In genomic region chr1:150515328-150516049, GRCh38 we compare ENCODE assay signal across 9 cellular contexts. TPM values are rescaled to one million over a fixed set of nuclear protein-coding genes. Genes with fewer than 3 reads are reported as not detected.
DNase-seq lines count a peak whose midpoint lies in the region; ATAC-seq, FAIRE-seq and TF ChIP-seq lines count a peak whose summit lies in the region.
"Had no signal": no experiment of that assay in that cellular context is flagged by ENCODE, and none has a peak within 500 bp of the region (broad histone marks: within the 10 kb centered on the region; RNA-seq: fewer than 3 reads in every experiment).

Gene FALEC, plus strand, starts transcription at chr1:150515752.

- H3K4me3 ChIP-seq in BE2C (ENCODE audit: low read depth, low read length): peak within 1 kb of the TSS; percentile 81
- peak within 1 kb of the TSS; percentile 49 for H3K4me3 ChIP-seq in colonic mucosa

- no peaks in the 10 kb centered on the region for H3K9me3 ChIP-seq in BE2C
- H3K9me3 ChIP-seq in colonic mucosa: no peaks in the 10 kb centered on the region

- H3K36me3 ChIP-seq in BE2C (no peaks in the 10 kb centered on the region), colonic mucosa (no peaks in the 10 kb centered on the region)

- TF ChIP-seq CTCF in BE2C (IDR thresholded peaks at IDR 0.05; ENCODE audit: low read depth, low read length) (no peak), colonic mucosa (IDR thresholded peaks at IDR 0.05) (no peak)

- intact Hi-C loops in colonic mucosa (cut with DNase I): no loop called here

- H3K9ac ChIP-seq in colonic mucosa (ENCODE audit: low read depth in 2 of 2, low read length in 2 of 2): peak within 1 kb of the TSS; percentile 86

- peak; percentile 79 for FAIRE-seq in GM19239 (lab: Jason Lieb, UNC)
- FAIRE-seq: endometrium had no signal

- H3K27me3 ChIP-seq in BE2C (no peaks in the 10 kb centered on the region), colonic mucosa (no peaks in the 10 kb centered on the region)

- peak; percentile 98 for DNase-seq in BE2C
- DNase-seq in GM19239 (ENCODE audit: insufficient read length, low spot score): peak; percentile 96
- peak; percentile 90 to 94 for DNase-seq in NCI-H524 (lab: John Stamatoyannopoulos, UW)
- peak; percentile 85 to 89 for DNase-seq in activated CD4-positive, alpha-beta T cell treated with anti-CD3 and anti-CD28 coated beads for 4 hours
- DNase-seq in colonic mucosa: peak; percentile 97
- peak; percentile 98 for DNase-seq in left kidney (ENCODE audit: low read depth, low spot score)
- peak; percentile 91 for DNase-seq in stimulated activated CD4-positive, alpha-beta T cell treated with anti-CD3 and anti-CD28 coated beads, Interleukin-1b, Interleukin-23, amount 100 ng/mL, for 48 hours

- H3K27ac ChIP-seq in colonic mucosa: peak within 1 kb of the TSS; percentile 75

- H3K4me1 ChIP-seq in BE2C: peaks cover 3% of the 10 kb centered on the region; the same call in 1 of the 2 replicates
- peaks cover 18% of the 10 kb centered on the region for H3K4me1 ChIP-seq in colonic mucosa

- peak; percentile 97 for ATAC-seq in HG03442 (IDR thresholded peaks at IDR 0.05; ENCODE audit: unreplicated experiment)

RNA-seq across cellular contexts. Expression of gene FALEC, which starts in this region (rescaled TPM):
- not detected for polyA plus RNA-seq in BE2C (2012; ENCODE audit: insufficient read depth, insufficient read length, low read depth)
- not detected for total RNA-seq in colonic mucosa

Comparison
In these comparisons a context has a peak if more than half of its experiments do, and no peak if none do; other contexts are left out.
1. Peak in every context shown above with its lines: DNase-seq, ATAC-seq, H3K4me3 ChIP-seq and H3K27ac ChIP-seq.
2. Peak in DNase-seq, H3K4me3 ChIP-seq, H3K27ac ChIP-seq and H3K9ac ChIP-seq in colonic mucosa; RNA of the gene not detected or under 1 TPM.